Comparison of ENCODE assay signal across 25 cellular contexts in genomic region chr1:203937678-203938330, GRCh38.
DNase-seq lines count a peak whose midpoint lies in the region; ATAC-seq, FAIRE-seq and TF ChIP-seq lines count a peak whose summit lies in the region.
"Had no signal": no experiment of that assay in that cellular context is flagged by ENCODE, and none has a peak within 500 bp of the region (broad histone marks: within the 10 kb centered on the region; RNA-seq: fewer than 3 reads in every experiment).

No MANE protein-coding gene starts in this region.

- no peaks in the 10 kb centered on the region for H3K79me1 ChIP-seq in mesenchymal stem cell (replicated peaks; ENCODE audit: low read length, poor library complexity, severe bottlenecking)

- no peak for FAIRE-seq in K562 (lab: Jason Lieb, UNC)
- FAIRE-seq: pancreas had no signal

- H3K27me3 ChIP-seq in GM23338 (ENCODE audit: insufficient read depth) (no peaks in the 10 kb centered on the region), K562 (ENCODE audit: control insufficient read depth in 2 of 2, insufficient read depth in 2 of 2, low read length in 2 of 2) (peaks cover 8 to 13% of the 10 kb centered on the region in 2 experiments), mesenchymal stem cell (ENCODE audit: control insufficient read depth in 1 of 2, insufficient read depth in 1 of 2, low read length in 2 of 2) (peaks cover 3 to 6% of the 10 kb centered on the region in 2 experiments)
- H3K27me3 ChIP-seq: pancreas, stomach, thyroid gland had no signal

- no peak overlapping the region for H4K91ac ChIP-seq in mesenchymal stem cell (ENCODE audit: low read length)

- no peaks in the 10 kb centered on the region for H3K36me3 Mint-ChIP-seq in GM23338 (ENCODE audit: low read depth)
- no peaks in the 10 kb centered on the region for H3K36me3 Mint-ChIP-seq in activated CD8-positive, alpha-beta memory T cell treated with anti-CD3 and anti-CD28 coated beads, Interleukin-2, amount 10 ng/mL, durations not matched to agents 7 days and 5 days
- H3K36me3 Mint-ChIP-seq: activated naive CD4-positive, alpha-beta T cell treated with anti-CD3 and anti-CD28 coated beads, Interleukin-2, amount 50 U/mL, for 24 hours; CD14-positive monocyte had no signal

- no peaks in the 10 kb centered on the region for H3K9me3 Mint-ChIP-seq in GM23338
- no peaks in the 10 kb centered on the region for H3K9me3 Mint-ChIP-seq in activated CD8-positive, alpha-beta memory T cell treated with anti-CD3 and anti-CD28 coated beads, Interleukin-2, amount 10 ng/mL, durations not matched to agents 7 days and 5 days (ENCODE audit: low read depth)
- H3K9me3 Mint-ChIP-seq: activated naive CD4-positive, alpha-beta T cell treated with anti-CD3 and anti-CD28 coated beads, Interleukin-2, amount 50 U/mL, for 24 hours had no signal

- H3K4me1 ChIP-seq in GM23338 (ENCODE audit: insufficient read depth) (no peaks in the 10 kb centered on the region), K562 (replicated peaks in 1 of 2; ENCODE audit: control insufficient read depth in 2 of 2, insufficient read depth in 2 of 2, low read length in 2 of 2) (no peaks in the 10 kb centered on the region), mesenchymal stem cell (ENCODE audit: control insufficient read depth, insufficient read depth, low read depth, low read length) (no peaks in the 10 kb centered on the region)
- H3K4me1 ChIP-seq: lower lobe of right lung, pancreas, stomach, thyroid gland had no signal

- H3K23ac ChIP-seq in mesenchymal stem cell (ENCODE audit: low read length in 2 of 2), result no peak overlapping the region

- H3K36me3 ChIP-seq in GM23338 (ENCODE audit: insufficient read depth) (no peaks in the 10 kb centered on the region), K562 (ENCODE audit: control insufficient read depth, insufficient read depth, low read length) (no peaks in the 10 kb centered on the region), mesenchymal stem cell (ENCODE audit: control insufficient read depth in 1 of 2, insufficient read depth in 2 of 2, low read depth in 1 of 2, low read length in 2 of 2) (no peaks in the 10 kb centered on the region)
- H3K36me3 ChIP-seq: lower lobe of right lung, MG63, pancreas, stomach, thyroid gland had no signal

- peaks cover 3% of the 10 kb centered on the region for H3K27me3 Mint-ChIP-seq in GM23338 (ENCODE audit: insufficient read depth, low read depth, poor library complexity)
- peaks cover 31% of the 10 kb centered on the region for H3K27me3 Mint-ChIP-seq in activated CD8-positive, alpha-beta memory T cell treated with anti-CD3 and anti-CD28 coated beads, Interleukin-2, amount 10 ng/mL, durations not matched to agents 7 days and 5 days

- POLR2A ChIA-PET in K562 (lab: Yijun Ruan, JAX), result interaction anchor here (0.5 to 1.9 kb wide), 3 partner anchors 10 to 123 kb away, joined by 3 to 5 read pairs (median 3); no protein-coding TSS in a partner anchor

- H3K4me2 ChIP-seq in GM23338 (no peak overlapping the region), K562 (ENCODE audit: insufficient read depth, low read length) (no peak overlapping the region), mesenchymal stem cell (ENCODE audit: low read length, poor library complexity, severe bottlenecking) (no peak overlapping the region)

- H3K9me3 ChIP-seq in K562 (replicated peaks; ENCODE audit: control insufficient read depth, insufficient read depth, low read depth, low read length) (no peaks in the 10 kb centered on the region), mesenchymal stem cell (ENCODE audit: control insufficient read depth, low read length) (no peaks in the 10 kb centered on the region)
- H3K9me3 ChIP-seq: lower lobe of right lung, pancreas, stomach, thyroid gland had no signal

- no peak overlapping the region for H3K4me3 Mint-ChIP-seq in GM23338
- H3K4me3 Mint-ChIP-seq in activated CD8-positive, alpha-beta memory T cell treated with anti-CD3 and anti-CD28 coated beads, Interleukin-2, amount 10 ng/mL, durations not matched to agents 7 days and 5 days, result no peak overlapping the region
- H3K4me3 Mint-ChIP-seq: activated naive CD4-positive, alpha-beta T cell treated with anti-CD3 and anti-CD28 coated beads, Interleukin-2, amount 50 U/mL, for 24 hours; CD14-positive monocyte had no signal

- no peak overlapping the region for H2BK5ac ChIP-seq in mesenchymal stem cell (ENCODE audit: low read depth, low read length, poor library complexity, severe bottlenecking)

- no peak for TF ChIP-seq POLR2A in K562 (conservative IDR thresholded peaks at IDR 0.05)

- CTCF ChIA-PET in K562 (lab: Yijun Ruan, JAX; ENCODE audit: low intra/inter-chr PET ratio), result no interaction called here
- CTCF ChIA-PET in activated CD8-positive, alpha-beta memory T cell treated with anti-CD3 and anti-CD28 coated beads, Interleukin-2, amount 10 ng/mL, durations not matched to agents 7 days and 5 days (lab: Charles Lee), result no interaction called here

- in situ Hi-C loops in K562 (cut with MboI), result no loop called here

- no peak for DNase-seq in GM23338 (ENCODE audit: low spot score)
- peak; percentile 77 for DNase-seq in Jurkat, Clone E6-1 (ENCODE audit: low read depth, low spot score)
- DNase-seq in NCI-H69 (lab: John Stamatoyannopoulos, UW), result peak; percentile 24
- no peak for DNase-seq in K562 (ENCODE audit: extremely low read depth in 1 of 4, low spot score in 3 of 4)
- no peak for DNase-seq in LoVo (ENCODE audit: low spot score)
- no peak for DNase-seq in T-helper 2 cell
- DNase-seq in mesenchymal stem cell, result no peak
- no peak for DNase-seq in activated CD8-positive, alpha-beta memory T cell treated with anti-CD3 and anti-CD28 coated beads, Interleukin-2, amount 10 ng/mL, durations not matched to agents 7 days and 5 days
- DNase-seq: amygdala; GM23248; head of caudate nucleus; lower lobe of right lung; MG63; NCI-H524 treated with DMSO at 0.1 percent for 48 hours; pancreas; retina; SHP77; stimulated activated CD8-positive, alpha-beta memory T cell treated with anti-CD3 and anti-CD28 coated beads, Interleukin-4, amount 100 ng/mL, for 48 hours; stomach; T1000; thyroid gland had no signal

- TF ChIP-seq CTCF in GM23338 (conservative IDR thresholded peaks at IDR 0.05; ENCODE audit: low read depth in 2 of 2) (no peak), K562 (IDR thresholded peaks at IDR 0.05 in 2 of 3, conservative IDR thresholded peaks at IDR 0.05 in 1 of 3; ENCODE audit: insufficient read depth in 2 of 3, low read depth in 1 of 3, low read length in 3 of 3) (no peak)

- H4K8ac ChIP-seq in mesenchymal stem cell (ENCODE audit: low read length), result no peak overlapping the region

- no peak overlapping the region for H2AK5ac ChIP-seq in mesenchymal stem cell (ENCODE audit: low read length, severe bottlenecking)

- H2BK15ac ChIP-seq in mesenchymal stem cell (ENCODE audit: low read depth, poor library complexity, severe bottlenecking), result no peak overlapping the region

- no peak overlapping the region for H3K18ac ChIP-seq in mesenchymal stem cell (ENCODE audit: low read depth in 1 of 2, low read length in 2 of 2)

- no peak overlapping the region for H2BK120ac ChIP-seq in mesenchymal stem cell (ENCODE audit: low read depth, low read length)

- no peak overlapping the region for H2BK12ac ChIP-seq in mesenchymal stem cell (ENCODE audit: low read length in 2 of 2)

- H3K4me3 ChIP-seq in GM23338 (no peak overlapping the region), K562 (no peak overlapping the region), mesenchymal stem cell (ENCODE audit: insufficient read depth in 1 of 2, low read depth in 1 of 2, low read length in 2 of 2) (no peak overlapping the region)
- no peak overlapping the region for H3K4me3 ChIP-seq in Jurkat, Clone E6-1 (ENCODE audit: low read length)
- H3K4me3 ChIP-seq: GM23248, lower lobe of right lung, MG63, pancreas, skin epidermis, stomach, thyroid gland had no signal

- ATAC-seq in GM23338 (no peak), K562 (no peak)
- ATAC-seq in activated CD8-positive, alpha-beta memory T cell treated with anti-CD3 and anti-CD28 coated beads, Interleukin-2, amount 10 ng/mL, durations not matched to agents 7 days and 5 days, result no peak
- ATAC-seq: lower lobe of right lung, pancreas had no signal

- no peaks in the 10 kb centered on the region for H3F3A ChIP-seq in GM23338 (replicated peaks; ENCODE audit: low read depth)

- no TSS peak for BruUV-seq in K562 (replicated peaks; lab: Mats Ljungman, UMichigan)

- WGBS in K562 (ENCODE audit: insufficient coverage, low coverage, missing lambda C conversion rate), result under 1% methylated on average over 5 of the region's 5 CpGs
- WGBS in mesenchymal stem cell, result 79% methylated on average over 5 of the region's 5 CpGs

- H3K9me2 ChIP-seq in GM23338 (ENCODE audit: insufficient read depth), result 0 out of 2 replicates have a peak, but pooled peaks cover 5% of the 10 kb centered on the region

- no peak overlapping the region for H3K9ac ChIP-seq in K562 (ENCODE audit: insufficient read depth in 1 of 2, low read depth in 2 of 2, low read length in 2 of 2)
- H3K9ac ChIP-seq in mesenchymal stem cell (ENCODE audit: low read length), result no peak overlapping the region
- H3K9ac ChIP-seq: GM23248 had no signal

- no peaks in the 10 kb centered on the region for H3K9me1 ChIP-seq in K562 (ENCODE audit: control insufficient read depth, insufficient read depth, low read length)

- H4K20me1 ChIP-seq in GM23338 (replicated peaks; ENCODE audit: insufficient read depth), result no peaks in the 10 kb centered on the region
- no peaks in the 10 kb centered on the region for H4K20me1 ChIP-seq in K562 (replicated peaks; ENCODE audit: control insufficient read depth, insufficient read depth, low read length)

- H3K79me2 ChIP-seq in GM23338 (replicated peaks; ENCODE audit: insufficient read depth) (no peaks in the 10 kb centered on the region), K562 (ENCODE audit: control insufficient read depth, insufficient read depth, low read length) (no peaks in the 10 kb centered on the region)

- intact Hi-C loops in K562 (cut with micrococcal nuclease), result no loop called here

- no peak overlapping the region for H3K14ac ChIP-seq in mesenchymal stem cell (ENCODE audit: low read length in 2 of 2)

- no peaks in the 10 kb centered on the region; the same call in 2 of the 3 replicates for H3K4me1 Mint-ChIP-seq in GM23338
- H3K4me1 Mint-ChIP-seq in activated CD8-positive, alpha-beta memory T cell treated with anti-CD3 and anti-CD28 coated beads, Interleukin-2, amount 10 ng/mL, durations not matched to agents 7 days and 5 days, result no peaks in the 10 kb centered on the region
- H3K4me1 Mint-ChIP-seq: activated naive CD4-positive, alpha-beta T cell treated with anti-CD3 and anti-CD28 coated beads, Interleukin-2, amount 50 U/mL, for 24 hours had no signal

- H3K27ac Mint-ChIP-seq in GM23338, result no peak overlapping the region
- no peak overlapping the region for H3K27ac Mint-ChIP-seq in activated CD8-positive, alpha-beta memory T cell treated with anti-CD3 and anti-CD28 coated beads, Interleukin-2, amount 10 ng/mL, durations not matched to agents 7 days and 5 days
- H3K27ac Mint-ChIP-seq: activated naive CD4-positive, alpha-beta T cell treated with anti-CD3 and anti-CD28 coated beads, Interleukin-2, amount 50 U/mL, for 24 hours; CD14-positive monocyte had no signal

- H2AFZ ChIP-seq in GM23338 (peak overlapping the region; percentile 43; the same call in 1 of the 2 replicates), K562 (ENCODE audit: low read depth, low read length) (no peak overlapping the region), mesenchymal stem cell (ENCODE audit: low read depth, low read length) (no peak overlapping the region)
- H2AFZ ChIP-seq: GM23248 had no signal

- no peak overlapping the region for H3K27ac ChIP-seq in GM23338 (ENCODE audit: low read depth)
- no peak overlapping the region for H3K27ac ChIP-seq in K562 (ENCODE audit: extremely low read depth, low read depth, low read length)
- no peak overlapping the region for H3K27ac ChIP-seq in mesenchymal stem cell (ENCODE audit: low read length, poor library complexity, severe bottlenecking)
- H3K27ac ChIP-seq: epithelial cell of prostate, GM23248, lower lobe of right lung, pancreas, skin epidermis, stomach, thyroid gland had no signal

- H3K4ac ChIP-seq in mesenchymal stem cell (ENCODE audit: low read depth in 1 of 2, low read length in 2 of 2), result no peak overlapping the region

- no peak for TF ChIP-seq EP300 in K562 (IDR thresholded peaks at IDR 0.05; ENCODE audit: low read length)

- TF ChIP-seq RAD21 in K562 (CRISPR knock-in tag; conservative IDR thresholded peaks at IDR 0.05 in 1 of 2, IDR thresholded peaks at IDR 0.05 in 1 of 2), result no peak

Comparison
In these comparisons a context has a peak if more than half of its experiments do, and no peak if none do; other contexts are left out.
1. DNase-seq: peak in Jurkat, Clone E6-1 (single experiment) and NCI-H69 (single experiment); none in GM23338 (single experiment), K562 (0 of 4), LoVo (single experiment), T-helper 2 cell (0 of 5), mesenchymal stem cell (single experiment) and activated CD8-positive, alpha-beta memory T cell treated with anti-CD3 and anti-CD28 coated beads, Interleukin-2, amount 10 ng/mL, durations not matched to agents 7 days and 5 days (single experiment).